8 cellular contexts compared by ENCODE assay signal in the genomic region with DNA sequence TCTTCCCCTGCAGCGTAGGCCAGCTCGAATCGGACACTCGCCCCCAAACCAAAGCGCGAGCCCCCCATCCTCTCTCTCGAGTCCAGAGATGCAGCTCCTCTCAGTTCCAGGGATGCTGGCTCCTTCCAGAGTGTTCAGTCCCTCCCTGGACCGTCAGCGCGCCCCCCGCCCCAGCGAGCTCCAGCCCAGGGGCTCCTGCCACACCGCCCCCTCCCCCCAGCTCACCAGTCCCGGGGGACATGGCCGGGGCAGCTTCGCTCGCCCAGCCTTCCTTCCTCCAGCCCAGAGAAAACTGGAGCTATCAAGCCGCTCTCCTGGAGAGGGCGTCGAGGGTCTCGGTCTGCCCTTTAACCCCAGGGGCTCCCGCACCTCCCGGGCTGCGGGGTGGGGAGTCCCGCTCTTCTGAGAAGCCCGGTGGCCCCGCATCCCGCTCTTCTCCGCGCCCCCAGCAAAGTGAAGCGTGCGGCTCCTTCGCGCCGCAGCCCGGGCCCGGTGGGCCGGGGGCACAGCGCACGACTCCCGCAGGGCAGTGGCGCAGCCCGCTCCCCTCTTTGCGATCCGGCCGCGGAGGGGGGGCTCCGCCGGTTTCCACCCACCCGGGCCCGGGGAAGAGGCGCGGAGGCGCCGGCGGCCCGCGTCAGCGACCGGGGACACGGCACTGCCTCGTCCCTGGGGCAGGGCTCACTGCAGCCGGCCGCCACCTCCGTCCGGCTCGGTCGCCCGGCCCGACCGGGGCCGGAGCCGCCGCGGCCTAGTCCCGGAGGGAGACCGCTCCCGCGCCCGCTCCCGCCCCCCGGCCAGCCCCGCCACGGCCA. TPM values are rescaled to one million over a fixed set of nuclear protein-coding genes. Genes with fewer than 3 reads are reported as not detected.
A peak's percentile ranks its signal among the peaks of the same experiment; 100 is the strongest.
DNase-seq lines count a peak whose midpoint lies in the region; ATAC-seq and TF ChIP-seq lines count a peak whose summit lies in the region.

No MANE protein-coding gene starts in this region.

- peaks cover 18% of the 10 kb centered on the region for H3K27me3 ChIP-seq in HUES6 (ENCODE audit: control insufficient read depth, insufficient read depth, low read length)

- peak overlapping the region; percentile 70; the same call in 1 of the 2 replicates for H3K27ac ChIP-seq in HUES6 (ENCODE audit: low read depth, low read length)

- DNase-seq in EL (peak; percentile 16), mesothelial cell of epicardium (ENCODE audit: low spot score in 2 of 2, unreplicated experiment in 2 of 2) (peak; percentile 30 to 60), MV-4-11 (lab: John Stamatoyannopoulos, UW) (no peak)
- DNase-seq in activated CD4-positive, alpha-beta T cell treated with anti-CD3 and anti-CD28 coated beads, Interleukin-2, amount 50 U/mL, for 1 hour: peak; percentile 9
- DNase-seq in effector memory CD8-positive, alpha-beta T cell: peak; percentile 2 to 5 (median 4)
- DNase-seq in stimulated activated naive CD8-positive, alpha-beta T cell treated with anti-CD3 and anti-CD28 coated beads, Interleukin-15, Interleukin-2, amounts not matched to agents 100 U/mL and 50 U/mL, for 24 hours: peak; percentile 41

- peak overlapping the region; percentile 94 to 97 for H3K4me3 Mint-ChIP-seq in effector memory CD8-positive, alpha-beta T cell
- H3K4me3 Mint-ChIP-seq in mesothelial cell of epicardium: peak overlapping the region; percentile 93

- peaks cover 19 to 28% of the 10 kb centered on the region in 2 donors for H3K27me3 Mint-ChIP-seq in effector memory CD8-positive, alpha-beta T cell
- peaks cover 3% of the 10 kb centered on the region for H3K27me3 Mint-ChIP-seq in mesothelial cell of epicardium (ENCODE audit: low read depth)

- H3K4me1 ChIP-seq in HUES6 (ENCODE audit: control insufficient read depth, insufficient read depth, low read length): 0 out of 2 replicates have a peak, but pooled peaks cover 6% of the 10 kb centered on the region

- peak overlapping the region; percentile 69 for H3K4me3 ChIP-seq in HUES6 (ENCODE audit: low read depth, low read length)

- H3K36me3 ChIP-seq in HUES6 (ENCODE audit: control insufficient read depth, insufficient read depth, low read length): peaks cover 16% of the 10 kb centered on the region

- peaks cover 29% of the 10 kb centered on the region for H3K36me3 Mint-ChIP-seq in effector memory CD8-positive, alpha-beta T cell (ENCODE audit: insufficient read depth)
- peaks cover 2% of the 10 kb centered on the region for H3K36me3 Mint-ChIP-seq in mesothelial cell of epicardium

- H3K4me1 Mint-ChIP-seq in effector memory CD8-positive, alpha-beta T cell (ENCODE audit: low read depth in 2 of 2): peaks cover 15 to 23% of the 10 kb centered on the region in 2 donors
- peaks cover 19% of the 10 kb centered on the region for H3K4me1 Mint-ChIP-seq in mesothelial cell of epicardium

- peak; percentile 41 for ATAC-seq in GM21515 (IDR thresholded peaks at IDR 0.05; ENCODE audit: unreplicated experiment)
- peak; percentile 23 for ATAC-seq in effector memory CD8-positive, alpha-beta T cell (replicated peaks)
- peak; percentile 44 for ATAC-seq in stimulated activated naive CD8-positive, alpha-beta T cell treated with anti-CD3 and anti-CD28 coated beads, Interleukin-15, Interleukin-2, amounts not matched to agents 100 U/mL and 50 U/mL, for 24 hours

- H3K9me3 ChIP-seq in HUES6 (ENCODE audit: control insufficient read depth, insufficient read depth, low read depth, low read length): no peaks in the 10 kb centered on the region

- peak overlapping the region; percentile 86 to 90 for H3K27ac Mint-ChIP-seq in effector memory CD8-positive, alpha-beta T cell
- peak overlapping the region; percentile 97 for H3K27ac Mint-ChIP-seq in mesothelial cell of epicardium

- TF ChIP-seq CTCF in mesothelial cell of epicardium (IDR thresholded peaks at IDR 0.05; ENCODE audit: unreplicated experiment): no peak

- peak overlapping the region; percentile 85 for H3K9ac ChIP-seq in HUES6 (ENCODE audit: low read length)

- H3K9me3 Mint-ChIP-seq in effector memory CD8-positive, alpha-beta T cell: no peaks in the 10 kb centered on the region
- no peaks in the 10 kb centered on the region for H3K9me3 Mint-ChIP-seq in mesothelial cell of epicardium

RNA-seq across cellular contexts. Expression of a gene that starts 0.6 kb away (rescaled TPM):
- 31.1 to 40.8 TPM (median 37.2 TPM) in 3 replicates for total RNA-seq in mesothelial cell of epicardium

RNA-seq across cellular contexts. Expression of a gene that starts 41.9 kb away (rescaled TPM):
- total RNA-seq in mesothelial cell of epicardium: 13.1 to 15.6 TPM (median 15.2 TPM) in 3 replicates
